1 cellular context compared by ENCODE assay signal in the genomic region with DNA sequence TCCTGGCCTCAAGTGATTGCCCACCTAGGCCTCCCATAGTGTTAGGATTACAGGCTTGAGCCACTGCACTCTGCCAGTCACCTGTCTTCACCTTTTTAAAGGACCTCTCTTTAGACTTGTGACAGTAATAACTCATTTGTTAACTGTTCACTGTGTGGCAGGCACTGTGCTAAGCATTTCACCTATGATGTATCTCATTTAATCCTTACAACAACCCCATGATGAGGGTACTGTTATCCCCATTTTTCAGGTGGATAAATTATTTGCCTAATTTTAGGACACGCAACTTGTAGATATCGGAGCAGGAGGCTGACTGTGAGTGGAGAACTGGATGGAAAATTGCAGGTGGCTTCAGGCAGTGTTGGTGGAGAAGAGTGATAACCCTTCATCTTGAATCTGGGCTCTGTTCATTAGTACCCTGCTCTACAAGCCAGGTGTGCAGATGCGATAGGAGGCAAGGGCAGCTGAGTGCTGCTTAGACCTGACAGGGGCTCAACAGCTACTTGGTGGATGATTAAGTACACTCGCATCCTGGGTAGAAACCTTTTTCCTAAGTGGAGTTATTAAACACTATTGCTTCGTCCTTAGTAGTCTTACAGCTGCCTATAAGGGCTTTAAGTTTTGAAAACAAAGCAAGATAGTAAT.
TF ChIP-seq lines count a peak whose summit lies in the region.

No MANE protein-coding gene starts in this region.

TF ChIP-seq in K562, 482 proteins besides CTCF, POLR2A, EP300 and RAD21:
- TF ChIP-seq MEIS2 (IDR thresholded peaks at IDR 0.05; ENCODE audit: partially characterized antibody) (peak; percentile 51), CBFA2T2 (conservative IDR thresholded peaks at IDR 0.05) (peak; percentile 66), RBM14 (IDR thresholded peaks at IDR 0.05; ENCODE audit: borderline replicate concordance, insufficient read depth, low read depth, low read length) (no peak), RBM25 (IDR thresholded peaks at IDR 0.05; ENCODE audit: low read depth, low read length, severe bottlenecking) (peak; percentile 6), ZNF717 (CRISPR knock-in tag; IDR thresholded peaks at IDR 0.05) (no peak), CAMTA2 (CRISPR knock-in tag; conservative IDR thresholded peaks at IDR 0.05) (no peak), TAL1 (IDR thresholded peaks at IDR 0.05) (peak; percentile 40; the same call in 1 of the 2 replicates), TEAD4 (IDR thresholded peaks at IDR 0.05; ENCODE audit: low read length) (peak; percentile 40; the same call in 1 of the 2 replicates), TEAD4 (CRISPR knock-in tag; IDR thresholded peaks at IDR 0.05; ENCODE audit: borderline replicate concordance) (no peak), CBFA2T3 (IDR thresholded peaks at IDR 0.05) (peak; percentile 79), KDM1A (IDR thresholded peaks at IDR 0.05) (peak; percentile 14 to 46; a peak in 1 of 4 replicates)
- TF ChIP-seq, protein P1, sequence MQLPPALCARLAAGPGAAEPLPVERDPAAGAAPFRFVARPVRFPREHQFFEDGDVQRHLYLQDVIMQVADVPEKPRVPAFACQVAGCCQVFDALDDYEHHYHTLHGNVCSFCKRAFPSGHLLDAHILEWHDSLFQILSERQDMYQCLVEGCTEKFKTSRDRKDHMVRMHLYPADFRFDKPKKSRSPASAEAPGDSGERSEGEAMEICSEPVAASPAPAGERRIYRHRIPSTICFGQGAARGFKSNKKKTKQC (CRISPR knock-in tag; IDR thresholded peaks at IDR 0.05), result no peak
TF ChIP-seq in K562: peak in this region for 7.
